Comparison of ENCODE assay signal across 8 cellular contexts in genomic region chr2:181715033-181715630, GRCh38. TPM values are rescaled to one million over a fixed set of nuclear protein-coding genes. Genes with fewer than 3 reads are reported as not detected.
A peak's percentile ranks its signal among the peaks of the same experiment; 100 is the strongest.
DNase-seq lines count a peak whose midpoint lies in the region; ATAC-seq, FAIRE-seq and TF ChIP-seq lines count a peak whose summit lies in the region.

No MANE protein-coding gene starts in this region.

- H3K9me3 ChIP-seq in DND-41 (ENCODE audit: insufficient read depth, low read length, severe bottlenecking) (no peaks in the 10 kb centered on the region), Loucy (ENCODE audit: insufficient read depth, low read depth, low read length) (no peaks in the 10 kb centered on the region), tibial artery (no peaks in the 10 kb centered on the region)

- intact Hi-C loops in tibial artery (cut with DNase I; ENCODE audit: low total_unique reads): loop anchor here (10.0 kb wide), 1 partner anchor 1590 kb away; no protein-coding TSS in a partner anchor

- H3K4me2 ChIP-seq in DND-41 (ENCODE audit: insufficient read depth, low read length) (no peak overlapping the region), Loucy (ENCODE audit: low read depth, low read length, poor library complexity, severe bottlenecking) (no peak overlapping the region)

- H4K20me1 ChIP-seq in DND-41 (ENCODE audit: insufficient read depth, low read length): no peaks in the 10 kb centered on the region
- H4K20me1 ChIP-seq in Loucy (ENCODE audit: insufficient read depth, low read length, poor library complexity, severe bottlenecking): no peaks in the 10 kb centered on the region

- H3K4me1 ChIP-seq in DND-41 (ENCODE audit: insufficient read depth, low read length): 0 out of 2 replicates have a peak, but pooled peaks cover 3% of the 10 kb centered on the region
- H3K4me1 ChIP-seq in Loucy (ENCODE audit: insufficient read depth, low read length, poor library complexity, severe bottlenecking): no peaks in the 10 kb centered on the region
- no peaks in the 10 kb centered on the region for H3K4me1 ChIP-seq in tibial artery

- H3K9ac ChIP-seq in DND-41 (ENCODE audit: low read depth, low read length) (no peak overlapping the region), Loucy (ENCODE audit: low read depth, low read length, poor library complexity, severe bottlenecking) (no peak overlapping the region)

- H3K36me3 ChIP-seq in DND-41 (ENCODE audit: insufficient read depth, low read length): no peaks in the 10 kb centered on the region
- H3K36me3 ChIP-seq in Loucy (ENCODE audit: insufficient read depth, low read length): no peaks in the 10 kb centered on the region
- no peaks in the 10 kb centered on the region for H3K36me3 ChIP-seq in tibial artery

- H3K27me3 ChIP-seq in DND-41 (ENCODE audit: insufficient read depth, low read length, poor library complexity) (no peaks in the 10 kb centered on the region), Loucy (ENCODE audit: insufficient read depth, low read length, poor library complexity, severe bottlenecking) (no peaks in the 10 kb centered on the region), tibial artery (no peaks in the 10 kb centered on the region)

- peak; percentile 77 for DNase-seq in DND-41
- DNase-seq in H4 (ENCODE audit: low spot score): peak; percentile 83
- DNase-seq in RCC 7860 (ENCODE audit: low spot score): peak; percentile 57
- DNase-seq in activated T-helper 1 cell treated with Interleukin-2 at 50 U/mL for 16 hours (ENCODE audit: low read depth): peak; percentile 26
- peak; percentile 87 for DNase-seq in fibroblast of the aortic adventitia (ENCODE audit: low read depth)
- DNase-seq in nucleus accumbens (lab: John Stamatoyannopoulos, UW): peak in 45 of 56 donors; percentile 1 to 85 (median 34)
- DNase-seq in tibial artery: peak in 1 of 2 donors; percentile 52

- H3K27ac ChIP-seq in DND-41 (ENCODE audit: low read length): no peak overlapping the region
- H3K27ac ChIP-seq in tibial artery: no peak overlapping the region

- H3K4me3 ChIP-seq in DND-41 (ENCODE audit: low read depth in 1 of 2, low read length in 2 of 2) (no peak overlapping the region), Loucy (ENCODE audit: low read length, poor library complexity, severe bottlenecking) (no peak overlapping the region), fibroblast of the aortic adventitia (ENCODE audit: low read depth, low read length) (no peak overlapping the region), tibial artery (no peak overlapping the region)

- H2AFZ ChIP-seq in DND-41 (ENCODE audit: low read depth, low read length) (peak overlapping the region; percentile 54), Loucy (ENCODE audit: low read length) (no peak overlapping the region)

- no peaks in the 10 kb centered on the region for H3F3A ChIP-seq in Loucy (ENCODE audit: low read depth)

- TF ChIP-seq CTCF in DND-41 (IDR thresholded peaks at IDR 0.05; ENCODE audit: borderline replicate concordance, extremely low read depth, low read length, poor library complexity, severe bottlenecking) (peak; percentile 90), Loucy (conservative IDR thresholded peaks at IDR 0.05; ENCODE audit: low read length) (peak; percentile 89), fibroblast of the aortic adventitia (IDR thresholded peaks at IDR 0.05; ENCODE audit: insufficient read depth, low read length) (peak; percentile 63), tibial artery (IDR thresholded peaks at IDR 0.05) (peak; percentile 40 to 60)

- no peaks in the 10 kb centered on the region for H3K79me2 ChIP-seq in DND-41 (ENCODE audit: insufficient read depth, low read length)
- H3K79me2 ChIP-seq in Loucy (ENCODE audit: insufficient read depth, low read length): no peaks in the 10 kb centered on the region

- H3K9me2 ChIP-seq in Loucy (replicated peaks; ENCODE audit: low read depth, low read length): no peaks in the 10 kb centered on the region

- peak; percentile 71 for FAIRE-seq in RCC 7860 (lab: Jason Lieb, UNC)

- ATAC-seq in DND-41 (ENCODE audit: insufficient read depth, low read depth): peak; percentile 95

RNA-seq across cellular contexts. Expression of gene NEUROD1, which starts 34.8 kb away (rescaled TPM):
- total RNA-seq in H4 (2014; rRNA removed; shearing (Covaris generic)): 0.10 and 0.12 TPM in 2 replicates
- total RNA-seq in fibroblast of the aortic adventitia (ENCODE audit: low replicate concordance): not detected in 2 replicates

RNA-seq across cellular contexts. Expression of gene CERKL, which starts 58.2 kb away (rescaled TPM):
- total RNA-seq in H4 (2014; rRNA removed; shearing (Covaris generic)): 0.06 and 0.85 TPM in 2 replicates
- 0.27 TPM in 1 of 2 replicates, not detected in the other for total RNA-seq in fibroblast of the aortic adventitia (ENCODE audit: low replicate concordance)
